1 cellular context compared by ENCODE assay signal in the genomic region with DNA sequence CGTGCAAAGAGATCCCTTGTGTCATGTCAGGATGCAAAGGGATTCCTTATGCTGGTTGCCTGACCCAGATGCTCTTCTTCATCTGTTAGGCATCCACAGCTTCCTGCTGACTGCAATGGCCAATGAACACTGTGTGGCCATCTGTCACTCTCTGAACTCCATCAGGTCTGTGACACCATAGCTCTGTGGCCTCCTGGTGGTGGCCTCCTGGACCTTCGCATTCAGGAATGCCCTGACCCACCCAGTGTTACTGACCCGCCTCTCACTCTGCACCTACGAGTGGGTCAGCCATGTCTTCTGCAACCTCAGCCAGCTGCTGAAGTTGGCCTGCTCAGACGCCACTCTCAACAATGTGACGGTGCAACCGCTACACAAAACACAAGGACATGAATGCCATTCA.
TF ChIP-seq lines count a peak whose summit lies in the region.

No MANE protein-coding gene starts in this region.

TF ChIP-seq in K562, 482 proteins besides CTCF, POLR2A, EP300 and RAD21:
- TF ChIP-seq NR2C1 (IDR thresholded peaks at IDR 0.05) (no peak), NR2C1 (tag; IDR thresholded peaks at IDR 0.05) (no peak), HNRNPL (IDR thresholded peaks at IDR 0.05; ENCODE audit: low read depth, low read length) (no peak), TCF3 (CRISPR knock-in tag; IDR thresholded peaks at IDR 0.05) (no peak), ZC3H4 (CRISPR knock-in tag; IDR thresholded peaks at IDR 0.05; ENCODE audit: borderline replicate concordance) (no peak)
- TF ChIP-seq, protein P1, sequence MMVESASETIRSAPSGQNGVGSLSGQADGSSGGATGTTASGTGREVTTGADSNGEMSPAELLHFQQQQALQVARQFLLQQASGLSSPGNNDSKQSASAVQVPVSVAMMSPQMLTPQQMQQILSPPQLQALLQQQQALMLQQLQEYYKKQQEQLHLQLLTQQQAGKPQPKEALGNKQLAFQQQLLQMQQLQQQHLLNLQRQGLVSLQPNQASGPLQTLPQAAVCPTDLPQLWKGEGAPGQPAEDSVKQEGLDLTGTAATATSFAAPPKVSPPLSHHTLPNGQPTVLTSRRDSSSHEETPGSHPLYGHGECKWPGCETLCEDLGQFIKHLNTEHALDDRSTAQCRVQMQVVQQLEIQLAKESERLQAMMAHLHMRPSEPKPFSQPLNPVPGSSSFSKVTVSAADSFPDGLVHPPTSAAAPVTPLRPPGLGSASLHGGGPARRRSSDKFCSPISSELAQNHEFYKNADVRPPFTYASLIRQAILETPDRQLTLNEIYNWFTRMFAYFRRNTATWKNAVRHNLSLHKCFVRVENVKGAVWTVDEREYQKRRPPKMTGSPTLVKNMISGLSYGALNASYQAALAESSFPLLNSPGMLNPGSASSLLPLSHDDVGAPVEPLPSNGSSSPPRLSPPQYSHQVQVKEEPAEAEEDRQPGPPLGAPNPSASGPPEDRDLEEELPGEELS (CRISPR knock-in tag; IDR thresholded peaks at IDR 0.05; ENCODE audit: borderline replicate concordance), result no peak
